1 cellular context compared by ENCODE assay signal in the genomic region with DNA sequence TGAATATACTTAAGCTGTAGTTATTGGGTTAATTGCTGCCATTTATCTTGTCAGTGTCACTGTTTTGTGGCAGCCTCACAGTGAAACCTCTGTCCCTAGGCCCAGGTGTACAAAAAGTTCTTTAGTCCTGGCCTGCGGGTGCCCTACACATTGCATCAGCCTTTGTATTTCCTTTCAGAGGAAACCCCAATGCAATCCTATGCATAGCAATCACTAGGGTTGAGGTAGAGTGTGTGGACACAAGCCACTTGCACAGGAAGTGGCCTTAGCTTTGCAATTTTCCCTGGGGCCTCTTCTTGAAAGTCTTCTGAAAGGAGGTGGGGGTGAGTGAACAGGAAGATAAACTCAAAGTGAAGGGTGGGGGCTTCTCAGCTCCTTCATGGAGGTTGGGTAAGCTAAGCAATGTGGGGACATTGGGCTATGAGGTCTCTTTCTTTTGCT.
TF ChIP-seq lines count a peak whose summit lies in the region.

No MANE protein-coding gene starts in this region.

TF ChIP-seq in GM12878, 131 proteins besides CTCF, POLR2A, EP300 and RAD21 (continued from another document):
- TF ChIP-seq ATF2 (IDR thresholded peaks at IDR 0.05; ENCODE audit: low read length) = 0 out of 2 replicates have a peak, but pooled peaks have one; percentile 32
